In the genomic region with DNA sequence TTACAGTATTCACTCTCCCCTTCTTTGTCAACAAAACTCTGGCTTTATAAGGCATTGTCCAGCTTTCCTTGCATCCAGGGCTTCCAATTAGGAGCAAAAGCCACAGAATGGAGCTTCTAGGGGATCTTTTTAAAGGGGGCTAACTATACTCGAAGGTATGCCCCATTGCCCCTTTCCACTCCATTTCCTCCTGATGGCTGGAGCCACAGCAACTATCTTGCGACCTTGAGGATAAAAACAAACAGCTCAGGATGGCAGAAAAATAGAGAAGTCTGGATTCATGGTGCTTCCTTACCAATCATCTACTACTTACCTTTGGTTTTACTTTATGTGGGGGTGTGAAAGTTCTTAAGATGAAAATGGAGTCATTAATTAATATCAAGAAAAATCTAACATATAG, we compare ENCODE assay signal across 8 cellular contexts.
"Had no signal": no experiment of that assay in that cellular context is flagged by ENCODE, and none has a peak within 500 bp of the region (broad histone marks: within the 10 kb centered on the region; RNA-seq: fewer than 3 reads in every experiment).

No MANE protein-coding gene starts in this region.

- ATAC-seq: GM12878 had no signal

- DNase-seq: GDM1, GF-D8 had no signal

- FAIRE-seq: G401.6, GM12878, GM12891, GM12892, GM18507, GM19239 had no signal

- H3K4me3 ChIP-seq: GM12878 had no signal
